In genomic region chr20:39874049-39874893, GRCh38 we compare ENCODE assay signal across 8 cellular contexts.
A peak's percentile ranks its signal among the peaks of the same experiment; 100 is the strongest.
DNase-seq lines count a peak whose midpoint lies in the region; ATAC-seq, FAIRE-seq and TF ChIP-seq lines count a peak whose summit lies in the region.

No MANE protein-coding gene starts in this region.

- POLR2A ChIA-PET in A549 (lab: Yijun Ruan, JAX): interaction anchor here (0.6 kb wide), 1 partner anchor 374 kb away, joined by 4 read pairs; no protein-coding TSS in a partner anchor

- peak in 1 of 2 experiments; percentile 89; a peak in 3 of 6 replicates for ATAC-seq in A549
- peak; percentile 81 for ATAC-seq in HG02623 (IDR thresholded peaks at IDR 0.05; ENCODE audit: unreplicated experiment)

- no peak overlapping the region for H3K9ac ChIP-seq in neuronal stem cell (ENCODE audit: low read depth, low read length, poor library complexity)

- FAIRE-seq in A549 (lab: Jason Lieb, UNC): no peak

- TF ChIP-seq RAD21 in A549 (conservative IDR thresholded peaks at IDR 0.05 in 1 of 2, IDR thresholded peaks at IDR 0.05 in 1 of 2): peak in 1 of 2 experiments; percentile 57; a peak in 3 of 5 replicates

- TF ChIP-seq EP300 in A549 (IDR thresholded peaks at IDR 0.05): no peak

- no peak overlapping the region for H4K91ac ChIP-seq in neuronal stem cell (ENCODE audit: low read depth, low read length, poor library complexity)

- H3K79me1 ChIP-seq in neuronal stem cell (ENCODE audit: low read depth, low read length): no peaks in the 10 kb centered on the region

- H2AFZ ChIP-seq in neuronal stem cell (ENCODE audit: low read length): no peak overlapping the region

- H3K14ac ChIP-seq in neuronal stem cell (ENCODE audit: low read length): no peak overlapping the region

- no peak overlapping the region for H2AK5ac ChIP-seq in neuronal stem cell (ENCODE audit: low read depth, low read length)

- no peak overlapping the region for H2BK15ac ChIP-seq in neuronal stem cell (ENCODE audit: low read length)

- H3K18ac ChIP-seq in neuronal stem cell (ENCODE audit: low read length): no peak overlapping the region

- H3K4me2 ChIP-seq in A549: no peak overlapping the region
- no peak overlapping the region for H3K4me2 ChIP-seq in neuronal stem cell (ENCODE audit: insufficient read depth, low read length, poor library complexity, severe bottlenecking)

- H2BK12ac ChIP-seq in neuronal stem cell (ENCODE audit: low read length): no peak overlapping the region

- H3K36me3 ChIP-seq in neuronal stem cell (replicated peaks in 1 of 2; ENCODE audit: control insufficient read depth in 2 of 2, insufficient read depth in 2 of 2, low read length in 2 of 2): no peaks in the 10 kb centered on the region

- no peak overlapping the region for H2BK120ac ChIP-seq in neuronal stem cell (ENCODE audit: low read depth, low read length)

- H3K27me3 ChIP-seq in neuronal stem cell (ENCODE audit: control insufficient read depth in 3 of 3, insufficient read depth in 3 of 3, low read depth in 1 of 3, low read length in 3 of 3): peaks cover 0 to 18% (median 0%) of the 10 kb centered on the region in 3 experiments

- no peak overlapping the region for H4K8ac ChIP-seq in neuronal stem cell (ENCODE audit: low read depth, low read length)

- 7% methylated on average over 8 of the region's 8 CpGs for WGBS in A549 (ENCODE audit: missing lambda C conversion rate)
- WGBS in neuronal stem cell (ENCODE audit: extremely low coverage in 2 of 2, insufficient read length in 2 of 2, insufficient replicate concordance in 1 of 2), 2 donors: no CpG with 5 or more reads among the region's 8 CpGs

- TF ChIP-seq POLR2A in A549 (IDR thresholded peaks at IDR 0.05; ENCODE audit: low read length): no peak

- no peak overlapping the region for H3K23ac ChIP-seq in neuronal stem cell (ENCODE audit: low read depth, low read length, poor library complexity)

- DNase-seq in A549 (ENCODE audit: low read depth in 1 of 2, low spot score in 1 of 2) (peak; percentile 15 to 71), GM12865 (ENCODE audit: low read depth) (peak; percentile 87), NCI-H1092 treated with DMSO at 0.1 percent for 48 hours (lab: John Stamatoyannopoulos, UW) (peak; percentile 80), SW480 (ENCODE audit: low spot score) (peak; percentile 91), fibroblast of peridontal ligament (ENCODE audit: extremely low read depth) (peak; percentile 92), neuronal stem cell (ENCODE audit: low spot score) (peak; percentile 83)
- DNase-seq in stimulated activated naive CD4-positive, alpha-beta T cell treated with Interleukin-2 at 50 U/mL for 16 hours (lab: John Stamatoyannopoulos, UW): no peak

- TF ChIP-seq CTCF in A549 (IDR thresholded peaks at IDR 0.05): peak; percentile 14; the same call in 1 of the 3 replicates
- peak; percentile 92 for TF ChIP-seq CTCF in GM12865 (IDR thresholded peaks at IDR 0.05; ENCODE audit: insufficient read depth, low read depth, low read length, missing control alignments)

- H3K9me3 ChIP-seq in A549 (no peaks in the 10 kb centered on the region), neuronal stem cell (replicated peaks in 1 of 2; ENCODE audit: control insufficient read depth in 2 of 2, insufficient read depth in 1 of 2, low read depth in 1 of 2, low read length in 2 of 2) (no peaks in the 10 kb centered on the region)

- H3K4ac ChIP-seq in neuronal stem cell (ENCODE audit: low read length): no peak overlapping the region

- no peak overlapping the region for H2BK5ac ChIP-seq in neuronal stem cell (ENCODE audit: low read length)

- CTCF ChIA-PET in A549 (lab: Yijun Ruan, JAX): interaction anchor here (1.2 kb wide), 1 partner anchor 761 kb away, joined by 4 read pairs; no protein-coding TSS in a partner anchor

- no peak overlapping the region for H3K27ac ChIP-seq in A549
- H3K27ac ChIP-seq in neuronal stem cell (replicated peaks; ENCODE audit: low read length): no peak overlapping the region

- no peaks in the 10 kb centered on the region for H3K4me1 ChIP-seq in A549
- peaks cover 0 to 13% of the 10 kb centered on the region in 2 donors for H3K4me1 ChIP-seq in neuronal stem cell (ENCODE audit: control insufficient read depth in 2 of 2, insufficient read depth in 1 of 2, low read depth in 1 of 2, low read length in 2 of 2)

- H3K4me3 ChIP-seq in A549 (no peak overlapping the region), GM12865 (ENCODE audit: low read depth, low read length) (no peak overlapping the region), neuronal stem cell (ENCODE audit: low read length in 2 of 2) (no peak overlapping the region)

TF ChIP-seq in A549, 52 proteins besides CTCF, POLR2A, EP300 and RAD21:
- TF ChIP-seq CBX8 (IDR thresholded peaks at IDR 0.05) (no peak), NR3C1 (IDR thresholded peaks at IDR 0.05) (no peak), CHD2 (IDR thresholded peaks at IDR 0.05; ENCODE audit: low read length, partially characterized antibody) (no peak), RCOR1 (IDR thresholded peaks at IDR 0.05; ENCODE audit: low read depth, low read length) (no peak), ZFP36 (IDR thresholded peaks at IDR 0.05; ENCODE audit: borderline replicate concordance, partially characterized antibody) (no peak), MAZ (IDR thresholded peaks at IDR 0.05; ENCODE audit: borderline replicate concordance, low read depth, low read length) (no peak), ZSCAN20 (CRISPR knock-in tag; IDR thresholded peaks at IDR 0.05) (no peak), FOXS1 (CRISPR knock-in tag; IDR thresholded peaks at IDR 0.05) (no peak)
- TF ChIP-seq, protein P1, sequence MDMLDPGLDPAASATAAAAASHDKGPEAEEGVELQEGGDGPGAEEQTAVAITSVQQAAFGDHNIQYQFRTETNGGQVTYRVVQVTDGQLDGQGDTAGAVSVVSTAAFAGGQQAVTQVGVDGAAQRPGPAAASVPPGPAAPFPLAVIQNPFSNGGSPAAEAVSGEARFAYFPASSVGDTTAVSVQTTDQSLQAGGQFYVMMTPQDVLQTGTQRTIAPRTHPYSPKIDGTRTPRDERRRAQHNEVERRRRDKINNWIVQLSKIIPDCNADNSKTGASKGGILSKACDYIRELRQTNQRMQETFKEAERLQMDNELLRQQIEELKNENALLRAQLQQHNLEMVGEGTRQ (IDR thresholded peaks at IDR 0.05): no peak
TF ChIP-seq in A549: peak in this region for 0.
